Comparison of ENCODE assay signal across 11 cellular contexts in genomic region chrX:39752820-39753219, GRCh38.
DNase-seq lines count a peak whose midpoint lies in the region; ATAC-seq, FAIRE-seq and TF ChIP-seq lines count a peak whose summit lies in the region.
"Had no signal": no experiment of that assay in that cellular context is flagged by ENCODE, and none has a peak within 500 bp of the region (broad histone marks: within the 10 kb centered on the region; RNA-seq: fewer than 3 reads in every experiment).

No MANE protein-coding gene starts in this region.

- WGBS in liver = 37% methylated on average over 8 of the region's 8 CpGs
- WGBS in HepG2 (ENCODE audit: low lambda C conversion rate) = 55% methylated on average over 8 of the region's 8 CpGs
- WGBS in esophagus squamous epithelium, 2 donors = 85 to 88% methylated on average over 5 to 8 of the region's 8 CpGs
- WGBS in esophagus muscularis mucosa = 72% methylated on average over 8 of the region's 8 CpGs

- H3K27ac ChIP-seq in liver (ENCODE audit: low read depth in 1 of 2, low read length in 2 of 2) (no peak overlapping the region), HepG2 (ENCODE audit: extremely low read length, insufficient read depth, low read length) (no peak overlapping the region), RWPE2 (ENCODE audit: poor library complexity, severe bottlenecking) (peak overlapping the region; percentile 74), esophagus squamous epithelium (peak overlapping the region in 1 of 4 donors; percentile 2), esophagus muscularis mucosa (replicated peaks in 1 of 4) (no peak overlapping the region)
- H3K27ac ChIP-seq: BLaER1, gastrocnemius medialis had no signal

- H4K20me1 ChIP-seq in HepG2 (ENCODE audit: insufficient read depth, low read length) = no peaks in the 10 kb centered on the region
- H4K20me1 ChIP-seq: BLaER1 had no signal

- peaks cover 0 to 5% (median 4%) of the 10 kb centered on the region in 4 donors for H3K4me1 ChIP-seq in liver (ENCODE audit: control insufficient read depth in 4 of 4, insufficient read depth in 4 of 4, low read length in 3 of 4)
- 0 out of 2 replicates have a peak, but pooled peaks cover 13% of the 10 kb centered on the region for H3K4me1 ChIP-seq in HepG2 (ENCODE audit: insufficient read depth, low read length)
- H3K4me1 ChIP-seq in RWPE2 (ENCODE audit: insufficient read depth, poor library complexity, severe bottlenecking) = peaks cover 9% of the 10 kb centered on the region
- H3K4me1 ChIP-seq in esophagus squamous epithelium = peaks cover 0 to 19% (median 7%) of the 10 kb centered on the region in 3 donors
- H3K4me1 ChIP-seq in esophagus muscularis mucosa = peaks cover 11 to 38% (median 29%) of the 10 kb centered on the region in 4 donors

- POLR2A ChIA-PET in HepG2 (lab: Yijun Ruan, JAX) = no interaction called here

- BruUV-seq in HepG2 (replicated peaks; lab: Mats Ljungman, UMichigan) = no TSS peak

- TF ChIP-seq POLR2A in HepG2 (IDR thresholded peaks at IDR 0.05; ENCODE audit: insufficient read depth in 1 of 2, low read depth in 2 of 2, low read length in 2 of 2) = no peak
- no peak for TF ChIP-seq POLR2A in esophagus squamous epithelium (IDR thresholded peaks at IDR 0.05)
- TF ChIP-seq POLR2A in esophagus muscularis mucosa (IDR thresholded peaks at IDR 0.05; ENCODE audit: low read depth) = no peak

- FAIRE-seq in HepG2 (lab: Jason Lieb, UNC) = no peak

- no peaks in the 10 kb centered on the region for H3K79me2 ChIP-seq in HepG2 (ENCODE audit: insufficient read depth, low read length)

- H2AFZ ChIP-seq in HepG2 (ENCODE audit: low read length) = no peak overlapping the region

- ATAC-seq in HepG2 (no peak), RWPE2 (ENCODE audit: low read depth) (no peak), HG03095 (IDR thresholded peaks at IDR 0.05; ENCODE audit: unreplicated experiment) (no peak)
- ATAC-seq: gastrocnemius medialis had no signal

- H3K27me3 ChIP-seq in liver (ENCODE audit: control insufficient read depth in 4 of 4, insufficient read depth in 4 of 4, low read length in 3 of 4) (no peaks in the 10 kb centered on the region), HepG2 (ENCODE audit: control insufficient read depth in 1 of 2, insufficient read depth in 2 of 2, low read length in 2 of 2) (no peaks in the 10 kb centered on the region), RWPE2 (ENCODE audit: insufficient read depth, poor library complexity, severe bottlenecking) (no peaks in the 10 kb centered on the region), esophagus squamous epithelium (no peaks in the 10 kb centered on the region), esophagus muscularis mucosa (peaks cover 0 to 4% (median 0%) of the 10 kb centered on the region in 4 donors)
- H3K27me3 ChIP-seq: BLaER1, gastrocnemius medialis had no signal

- H3K9ac ChIP-seq in liver (ENCODE audit: low read depth in 1 of 2, low read length in 2 of 2) (no peak overlapping the region), HepG2 (ENCODE audit: insufficient read depth, low read depth, low read length) (no peak overlapping the region)
- H3K9ac ChIP-seq: BLaER1 had no signal

- H3K36me3 ChIP-seq in liver (ENCODE audit: control insufficient read depth in 4 of 4, insufficient read depth in 3 of 4, low read depth in 1 of 4, low read length in 3 of 4) (no peaks in the 10 kb centered on the region), HepG2 (replicated peaks in 1 of 2; ENCODE audit: control insufficient read depth in 1 of 2, insufficient read depth in 2 of 2, low read length in 2 of 2) (no peaks in the 10 kb centered on the region), RWPE2 (ENCODE audit: low read depth) (no peaks in the 10 kb centered on the region), esophagus squamous epithelium (no peaks in the 10 kb centered on the region), esophagus muscularis mucosa (no peaks in the 10 kb centered on the region)
- H3K36me3 ChIP-seq: BLaER1, gastrocnemius medialis had no signal

- TF ChIP-seq RAD21 in liver (IDR thresholded peaks at IDR 0.05) = peak; percentile 17 to 41
- no peak for TF ChIP-seq RAD21 in HepG2 (CRISPR knock-in tag; IDR thresholded peaks at IDR 0.05)

- H3K4me3 ChIP-seq in liver (ENCODE audit: low read depth in 1 of 3, low read length in 3 of 3) = no peak overlapping the region
- H3K4me3 ChIP-seq in HepG2 (replicated peaks in 1 of 3; ENCODE audit: insufficient read depth in 1 of 3, low read depth in 2 of 3, low read length in 3 of 3) = no peak overlapping the region
- no peak overlapping the region for H3K4me3 ChIP-seq in RWPE2 (ENCODE audit: severe bottlenecking)
- no peak overlapping the region for H3K4me3 ChIP-seq in esophagus squamous epithelium
- no peak overlapping the region for H3K4me3 ChIP-seq in esophagus muscularis mucosa
- H3K4me3 ChIP-seq: BLaER1, gastrocnemius medialis had no signal

- CTCF ChIA-PET in HepG2 (lab: Yijun Ruan, JAX; ENCODE audit: low intra/inter-chr PET ratio, low total read pairs) = no interaction called here

- TF ChIP-seq EP300 in HepG2 (IDR thresholded peaks at IDR 0.05; ENCODE audit: low read depth in 2 of 2, low read length in 2 of 2) (no peak), HepG2 (CRISPR knock-in tag; IDR thresholded peaks at IDR 0.05; ENCODE audit: borderline replicate concordance) (no peak), esophagus muscularis mucosa (IDR thresholded peaks at IDR 0.05) (no peak)

- intact Hi-C loops in HepG2 (cut with micrococcal nuclease; ENCODE audit: unreplicated experiment) (no loop called here), esophagus squamous epithelium (cut with DNase I) (no loop called here), esophagus muscularis mucosa (cut with DNase I) (no loop called here)

- in situ Hi-C loops in HepG2 (cut with HindIII; ENCODE audit: extremely low pct_ligation_motif_present, low pct_unique_long_range_greater_than_20kb) = no loop called here

- H3K9me3 ChIP-seq in liver (ENCODE audit: control insufficient read depth in 4 of 4, low read length in 3 of 4) (no peaks in the 10 kb centered on the region), HepG2 (ENCODE audit: low read length) (no peaks in the 10 kb centered on the region), RWPE2 (ENCODE audit: severe bottlenecking) (no peaks in the 10 kb centered on the region), esophagus squamous epithelium (no peaks in the 10 kb centered on the region), esophagus muscularis mucosa (peaks cover 0 to 6% (median 0%) of the 10 kb centered on the region in 4 donors)
- H3K9me3 ChIP-seq: BLaER1, gastrocnemius medialis had no signal

- no peak for DNase-seq in HepG2 (ENCODE audit: low spot score)
- no peak for DNase-seq in RWPE2 (ENCODE audit: low spot score)
- peak; percentile 60 for DNase-seq in iris pigment epithelial cell (ENCODE audit: low read depth)
- no peak for DNase-seq in esophagus squamous epithelium (lab: John Stamatoyannopoulos, UW)
- DNase-seq in esophagus muscularis mucosa (ENCODE audit: extremely low spot score) = no peak
- no peak for DNase-seq in amniotic stem cell (lab: John Stamatoyannopoulos, UW)
- DNase-seq: activated B cell treated with CpG ODN at 0.5 μM for 24 hours, gastrocnemius medialis had no signal

- no peak for TF ChIP-seq CTCF in liver (IDR thresholded peaks at IDR 0.05; ENCODE audit: low read depth, low read length, missing input control)
- no peak for TF ChIP-seq CTCF in HepG2 (CRISPR knock-in tag; IDR thresholded peaks at IDR 0.05)
- TF ChIP-seq CTCF in RWPE2 (IDR thresholded peaks at IDR 0.05; ENCODE audit: poor library complexity, severe bottlenecking) = no peak
- TF ChIP-seq CTCF in esophagus squamous epithelium (IDR thresholded peaks at IDR 0.05) = no peak
- no peak for TF ChIP-seq CTCF in esophagus muscularis mucosa (IDR thresholded peaks at IDR 0.05)

- no peak overlapping the region for H3K4me2 ChIP-seq in HepG2 (ENCODE audit: low read depth, low read length)
- H3K4me2 ChIP-seq: BLaER1 had no signal

TF ChIP-seq in liver, 16 proteins besides CTCF, POLR2A, EP300 and RAD21 (continues in another document):
- no peak for TF ChIP-seq FOXA1 (IDR thresholded peaks at IDR 0.05)
- TF ChIP-seq SP1 (IDR thresholded peaks at IDR 0.05) = no peak
- TF ChIP-seq YY1 (IDR thresholded peaks at IDR 0.05) = peak; percentile 79
- TF ChIP-seq RXRA (IDR thresholded peaks at IDR 0.05) = peak in 1 of 2 donors; percentile 12
- no peak for TF ChIP-seq NR2F2 (IDR thresholded peaks at IDR 0.05)
- no peak for TF ChIP-seq EGR1 (IDR thresholded peaks at IDR 0.05; ENCODE audit: low read depth in 2 of 2)

TF ChIP-seq in HepG2, 621 proteins besides CTCF, POLR2A, EP300 and RAD21 (continues in another document):
- no peak for TF ChIP-seq AFF4 (CRISPR knock-in tag; IDR thresholded peaks at IDR 0.05)
